8 cellular contexts compared by ENCODE assay signal in genomic region chr6:151389640-151390275, GRCh38. TPM values are rescaled to one million over a fixed set of nuclear protein-coding genes. Genes with fewer than 3 reads are reported as not detected.
DNase-seq lines count a peak whose midpoint lies in the region; ATAC-seq, FAIRE-seq and TF ChIP-seq lines count a peak whose summit lies in the region.

No MANE protein-coding gene starts in this region.

- H3K27me3 ChIP-seq in heart right ventricle, result no peaks in the 10 kb centered on the region
- no peaks in the 10 kb centered on the region for H3K27me3 ChIP-seq in pancreas

- no peak for TF ChIP-seq CTCF in heart right ventricle (IDR thresholded peaks at IDR 0.05)
- no peak for TF ChIP-seq CTCF in pancreas (IDR thresholded peaks at IDR 0.05)

- no peaks in the 10 kb centered on the region for H3K9me3 ChIP-seq in heart right ventricle
- no peaks in the 10 kb centered on the region for H3K9me3 ChIP-seq in pancreas

- peak; percentile 70 for ATAC-seq in GM19397 (IDR thresholded peaks at IDR 0.05; ENCODE audit: unreplicated experiment)
- ATAC-seq in HG03439 (IDR thresholded peaks at IDR 0.05; ENCODE audit: unreplicated experiment), result peak; percentile 62
- peak in 7 of 8 donors; percentile 14 to 55 (median 45) for ATAC-seq in heart right ventricle
- peak in 3 of 4 donors; percentile 13 to 22 (median 19) for ATAC-seq in pancreas

- H3K36me3 ChIP-seq in heart right ventricle (peaks cover 0 to 10% (median 0%) of the 10 kb centered on the region in 9 donors), pancreas (no peaks in the 10 kb centered on the region)

- FAIRE-seq in pancreas (lab: Jason Lieb, UNC), result no peak

- H3K27ac ChIP-seq in heart right ventricle (peak overlapping the region; percentile 94 to 100 (median 100)), pancreas (peak overlapping the region; percentile 98 to 99 (median 98))

- peak overlapping the region; percentile 83 to 100 (median 96) for H3K4me3 ChIP-seq in heart right ventricle
- H3K4me3 ChIP-seq in pancreas, result peak overlapping the region; percentile 80 to 99 (median 93)

- intact Hi-C loops in heart right ventricle (cut with DNase I) (loop anchor here in 5 of 10 donors (2.0 to 5.0 kb wide), 2 partner anchors 63 kb away; partner anchors contain the start of gene RMND1 (in 5 of the 5)), pancreas (cut with DNase I) (no loop called here)

- H3K4me1 ChIP-seq in heart right ventricle, result peaks cover 12 to 61% (median 52%) of the 10 kb centered on the region in 9 donors
- H3K4me1 ChIP-seq in pancreas, result peaks cover 16 to 27% (median 24%) of the 10 kb centered on the region in 3 donors

- 0 to 1% methylated on average over 46 to 54 of the region's 54 CpGs for WGBS in heart right ventricle, 2 donors
- 0% methylated on average over 36 to 54 of the region's 54 CpGs for WGBS in pancreas, 2 donors

- peak; percentile 32 for DNase-seq in DMS79 (lab: John Stamatoyannopoulos, UW)
- DNase-seq in NOMO-1 (lab: John Stamatoyannopoulos, UW; ENCODE audit: unreplicated experiment in 2 of 2), result peak; percentile 44 to 69
- DNase-seq in amygdala (lab: John Stamatoyannopoulos, UW), result peak in 40 of 56 donors; percentile 6 to 90 (median 56)
- DNase-seq in heart right ventricle, result peak; percentile 66 to 80
- peak in 3 of 6 donors; percentile 37 to 64 (median 58) for DNase-seq in pancreas
- no peak for DNase-seq in activated gamma-delta T cell treated with Interleukin-2 at 50 U/mL for 16 hours

RNA-seq across cellular contexts. Expression of gene ZBTB2, which starts 1.6 kb away (rescaled TPM):
- 1 to 10 TPM; 3.4 to 8.3 (median 5.2) TPM for total RNA-seq in heart right ventricle
- 1 to 10 TPM; 4.1 to 4.4 TPM for polyA plus RNA-seq in heart right ventricle
- 1 to 10 TPM; 3.2 to 6.6 (median 4.3) TPM for total RNA-seq in pancreas
- 1 to 10 TPM; 3.1 to 4.8 TPM for polyA plus RNA-seq in pancreas

Comparison
In these comparisons a context has a peak if more than half of its experiments do, and no peak if none do; other contexts are left out.
1. ATAC-seq: peak in every context shown above with its lines; median percentile 70 in GM19397; 62 in HG03439; 45 in heart right ventricle; 19 in pancreas.